In the genomic region with DNA sequence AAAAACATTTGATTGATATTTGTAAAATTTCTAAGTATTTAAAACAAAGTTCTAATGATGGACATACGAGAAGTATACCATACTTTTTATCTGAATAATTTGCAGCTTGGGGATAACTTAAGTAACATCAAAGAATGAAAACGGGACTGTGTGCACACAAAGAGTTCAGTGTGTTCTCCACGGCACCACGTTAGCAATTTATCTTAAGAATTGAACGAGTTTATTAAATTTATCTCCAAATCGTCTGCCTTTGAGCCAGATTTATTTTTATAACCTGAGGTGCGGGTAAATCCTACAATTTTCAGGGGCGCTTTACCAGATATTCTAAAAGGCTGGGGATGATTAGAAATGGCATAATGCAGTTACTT, we compare ENCODE assay signal across 8 cellular contexts.
A peak's percentile ranks its signal among the peaks of the same experiment; 100 is the strongest.
DNase-seq lines count a peak whose midpoint lies in the region; ATAC-seq and TF ChIP-seq lines count a peak whose summit lies in the region.

No MANE protein-coding gene starts in this region.

- H3K9me3 ChIP-seq in MM.1S (replicated peaks; ENCODE audit: insufficient read depth, low read length), result no peaks in the 10 kb centered on the region

- peak overlapping the region; percentile 64 for H3K4me3 ChIP-seq in MM.1S (ENCODE audit: low read length)

- H3K4me3 Mint-ChIP-seq in dendritic cell treated with granulocyte-macrophage colony-stimulating factor and Interleukin-4, amounts not matched to agents 40 ng/mL and 50 ng/mL, for 4 days, result peak overlapping the region; percentile 83
- H3K4me3 Mint-ChIP-seq in nephron progenitor cell, result peak overlapping the region; percentile 95

- DNase-seq in MM.1S (peak; percentile 22), nephron progenitor cell (no peak), DMS79 (lab: John Stamatoyannopoulos, UW) (no peak), HuH-7 (ENCODE audit: low spot score) (no peak)
- DNase-seq in activated CD4-positive, alpha-beta T cell treated with anti-CD3 and anti-CD28 coated beads for 48 hours, result no peak

- H3K4me1 Mint-ChIP-seq in dendritic cell treated with granulocyte-macrophage colony-stimulating factor and Interleukin-4, amounts not matched to agents 40 ng/mL and 50 ng/mL, for 4 days (ENCODE audit: low read depth), result peaks cover 48% of the 10 kb centered on the region
- H3K4me1 Mint-ChIP-seq in nephron progenitor cell, result peaks cover 55% of the 10 kb centered on the region

- H3K9ac ChIP-seq in MM.1S (ENCODE audit: low read length), result peak overlapping the region; percentile 88

- intact Hi-C loops in dendritic cell treated with granulocyte-macrophage colony-stimulating factor and Interleukin-4, amounts not matched to agents 40 ng/mL and 50 ng/mL, for 4 days (cut with micrococcal nuclease), result no loop called here

- peak overlapping the region; percentile 85 for H3K27ac ChIP-seq in C4-2B
- peak overlapping the region; percentile 97 for H3K27ac ChIP-seq in MM.1S (ENCODE audit: low read length)

- H3K9me3 Mint-ChIP-seq in dendritic cell treated with granulocyte-macrophage colony-stimulating factor and Interleukin-4, amounts not matched to agents 40 ng/mL and 50 ng/mL, for 4 days, result peaks cover 11% of the 10 kb centered on the region
- peaks cover 3% of the 10 kb centered on the region for H3K9me3 Mint-ChIP-seq in nephron progenitor cell

- H3K79me2 ChIP-seq in MM.1S (ENCODE audit: low read length), result peaks cover 98% of the 10 kb centered on the region

- H3K27ac Mint-ChIP-seq in dendritic cell treated with granulocyte-macrophage colony-stimulating factor and Interleukin-4, amounts not matched to agents 40 ng/mL and 50 ng/mL, for 4 days, result peak overlapping the region; percentile 96
- H3K27ac Mint-ChIP-seq in nephron progenitor cell, result peak overlapping the region; percentile 100

- H3K9me2 ChIP-seq in MM.1S (replicated peaks; ENCODE audit: insufficient read depth, low read length), result no peaks in the 10 kb centered on the region

- no peak for ATAC-seq in GM19455 (IDR thresholded peaks at IDR 0.05; ENCODE audit: unreplicated experiment)

- H3K4me1 ChIP-seq in MM.1S (ENCODE audit: low read length), result peaks cover 41% of the 10 kb centered on the region

- H2AFZ ChIP-seq in MM.1S (ENCODE audit: low read length), result no peak overlapping the region

- H3F3A ChIP-seq in MM.1S (ENCODE audit: insufficient read depth, low read length), result peaks cover 52% of the 10 kb centered on the region

- H3K36me3 Mint-ChIP-seq in dendritic cell treated with granulocyte-macrophage colony-stimulating factor and Interleukin-4, amounts not matched to agents 40 ng/mL and 50 ng/mL, for 4 days (ENCODE audit: low read depth), result peaks cover 61% of the 10 kb centered on the region
- peaks cover 54% of the 10 kb centered on the region for H3K36me3 Mint-ChIP-seq in nephron progenitor cell (ENCODE audit: low read depth)

- no peak for TF ChIP-seq CTCF in C4-2B (conservative IDR thresholded peaks at IDR 0.05)
- TF ChIP-seq CTCF in MM.1S (IDR thresholded peaks at IDR 0.05; ENCODE audit: low read length), result no peak
- TF ChIP-seq CTCF in nephron progenitor cell (IDR thresholded peaks at IDR 0.05), result no peak

- H3K36me3 ChIP-seq in MM.1S (replicated peaks; ENCODE audit: insufficient read depth, low read length), result no peaks in the 10 kb centered on the region; the same call in 1 of the 2 replicates

- no peaks in the 10 kb centered on the region for H3K27me3 ChIP-seq in MM.1S (replicated peaks; ENCODE audit: insufficient read depth, low read length)

- peak overlapping the region; percentile 82 for H3K4me2 ChIP-seq in MM.1S (ENCODE audit: low read depth, low read length)

- H3K27me3 Mint-ChIP-seq in dendritic cell treated with granulocyte-macrophage colony-stimulating factor and Interleukin-4, amounts not matched to agents 40 ng/mL and 50 ng/mL, for 4 days, result no peaks in the 10 kb centered on the region
- H3K27me3 Mint-ChIP-seq in nephron progenitor cell (ENCODE audit: low read depth, poor library complexity), result no peaks in the 10 kb centered on the region

- H4K20me1 ChIP-seq in MM.1S (ENCODE audit: insufficient read depth, low read length), result no peaks in the 10 kb centered on the region
